ENCODE assay signal across 24 cellular contexts in genomic region chr1:212118872-212119260, GRCh38.
DNase-seq lines count a peak whose midpoint lies in the region; ATAC-seq, FAIRE-seq and TF ChIP-seq lines count a peak whose summit lies in the region.
"Had no signal": no experiment of that assay in that cellular context is flagged by ENCODE, and none has a peak within 500 bp of the region (broad histone marks: within the 10 kb centered on the region; RNA-seq: fewer than 3 reads in every experiment).

No MANE protein-coding gene starts in this region.

- ATAC-seq in HG02798 (IDR thresholded peaks at IDR 0.05; ENCODE audit: poor library complexity, unreplicated experiment), result peak; percentile 37
- peak; percentile 52 for ATAC-seq in GM12878
- ATAC-seq in GM21737 (IDR thresholded peaks at IDR 0.05; ENCODE audit: unreplicated experiment), result no peak
- no peak for ATAC-seq in HG02884 (IDR thresholded peaks at IDR 0.05; ENCODE audit: unreplicated experiment)
- ATAC-seq in GM23338, result no peak
- ATAC-seq: activated CD4-positive, CD25-positive, alpha-beta regulatory T cell treated with anti-CD3 and anti-CD28 coated beads, Interleukin-2, amount 50 U/mL, for 24 hours; stimulated activated naive B cell treated with anti-CD40 and anti-IgM and Interleukin-4, amounts not matched to agents 10 μg/mL and 1 μg/mL and 100 μg/mL, for 72 hours had no signal

- H3F3A ChIP-seq in GM23338 (replicated peaks; ENCODE audit: low read depth), result no peaks in the 10 kb centered on the region

- H3K4me3 ChIP-seq in GM12878 (no peak overlapping the region), GM23338 (no peak overlapping the region)
- H3K4me3 ChIP-seq: dorsolateral prefrontal cortex, thoracic aorta had no signal

- no peak for DNase-seq in activated T-cell treated with anti-CD3 and anti-CD28 coated beads, Interleukin-2, amount 50 U/mL, for 24 hours
- no peak for DNase-seq in activated T-cell treated with anti-CD3 and anti-CD28 coated beads, Interleukin-2, amount 50 U/mL, for 1 hour
- DNase-seq in GM12878 (ENCODE audit: low read depth, low spot score) (no peak), neural crest cell (ENCODE audit: low read depth, low spot score) (no peak), GM23338 (ENCODE audit: low spot score) (no peak)
- DNase-seq: activated naive CD4-positive, alpha-beta T cell treated with anti-CD3 and anti-CD28 coated beads, Interleukin-2, amount 50 U/mL, for 16 hours; anterior cingulate cortex; DND-41; dorsolateral prefrontal cortex; glutamatergic neuron; HCEC 1CT; NCI-H1105 treated with DMSO at 0.1 percent for 48 hours; NCI-H2029 treated with DMSO at 0.1 percent for 48 hours; NCI-H2227 treated with DMSO at 0.1 percent for 48 hours; NCI-H69; nucleus accumbens; stimulated activated CD4-positive, alpha-beta T cell treated with anti-CD3 and anti-CD28 coated beads, Interleukin-2, amount 100 ng/mL, for 48 hours; stimulated activated naive B cell treated with anti-CD40 and anti-IgM and Interleukin-4, amounts not matched to agents 10 μg/mL and 1 μg/mL and 100 μg/mL, for 72 hours had no signal

- TF ChIP-seq POLR2A in GM12878 (IDR thresholded peaks at IDR 0.05; ENCODE audit: low read depth, low read length), result no peak

- no peaks in the 10 kb centered on the region for H3K79me2 ChIP-seq in GM12878 (ENCODE audit: control insufficient read depth, insufficient read depth, low read length)
- no peaks in the 10 kb centered on the region for H3K79me2 ChIP-seq in GM23338 (replicated peaks; ENCODE audit: insufficient read depth)

- POLR2A ChIA-PET in GM12878 (lab: Charles Lee), result no interaction called here

- FAIRE-seq in GM12878 (lab: Jason Lieb, UNC), result no peak

- H3K4me2 ChIP-seq in GM12878 (ENCODE audit: control insufficient read depth, insufficient read depth) (no peak overlapping the region), GM23338 (no peak overlapping the region)

- no peak overlapping the region for H2AFZ ChIP-seq in GM12878 (ENCODE audit: control insufficient read depth, low read depth, low read length)
- H2AFZ ChIP-seq in GM23338, result no peak overlapping the region

- peak overlapping the region; percentile 1 for H3K27ac Mint-ChIP-seq in activated T-cell treated with anti-CD3 and anti-CD28 coated beads, Interleukin-2, amount 50 U/mL, for 24 hours
- peak overlapping the region; percentile 46 for H3K27ac Mint-ChIP-seq in neural crest cell (ENCODE audit: unreplicated experiment)
- H3K27ac Mint-ChIP-seq in GM23338, result no peak overlapping the region
- H3K27ac Mint-ChIP-seq: memory B cell; stimulated activated naive B cell treated with anti-CD40 and anti-IgM and Interleukin-4, amounts not matched to agents 10 μg/mL and 1 μg/mL and 100 μg/mL, for 72 hours had no signal

- in situ Hi-C loops in GM12878 (cut with MboI), result no loop called here

- H4K20me1 ChIP-seq in GM12878 (ENCODE audit: control insufficient read depth, insufficient read depth) (no peaks in the 10 kb centered on the region), GM23338 (replicated peaks; ENCODE audit: insufficient read depth) (no peaks in the 10 kb centered on the region; the same call in 1 of the 2 replicates)

- intact Hi-C loops in GM12878 (cut with micrococcal nuclease; ENCODE audit: unreplicated experiment), result no loop called here

- no peaks in the 10 kb centered on the region for H3K9me3 Mint-ChIP-seq in activated T-cell treated with anti-CD3 and anti-CD28 coated beads, Interleukin-2, amount 50 U/mL, for 24 hours
- H3K9me3 Mint-ChIP-seq in neural crest cell (no peaks in the 10 kb centered on the region), GM23338 (no peaks in the 10 kb centered on the region)
- H3K9me3 Mint-ChIP-seq: memory B cell; stimulated activated naive B cell treated with anti-CD40 and anti-IgM and Interleukin-4, amounts not matched to agents 10 μg/mL and 1 μg/mL and 100 μg/mL, for 72 hours had no signal

- H3K9me2 ChIP-seq in GM23338 (ENCODE audit: insufficient read depth), result no peaks in the 10 kb centered on the region

- CTCF ChIA-PET in GM12878 (lab: Yijun Ruan, JAX), result interaction anchor here (0.8 to 1.6 kb wide), 4 partner anchors 13 to 438 kb away, joined by 3 to 5 read pairs (median 4); no protein-coding TSS in a partner anchor

- H3K27me3 Mint-ChIP-seq in activated T-cell treated with anti-CD3 and anti-CD28 coated beads, Interleukin-2, amount 50 U/mL, for 24 hours, result no peaks in the 10 kb centered on the region
- H3K27me3 Mint-ChIP-seq in neural crest cell (ENCODE audit: low read depth) (no peaks in the 10 kb centered on the region), GM23338 (ENCODE audit: insufficient read depth, low read depth, poor library complexity) (peaks cover 6% of the 10 kb centered on the region)
- H3K27me3 Mint-ChIP-seq: memory B cell; stimulated activated naive B cell treated with anti-CD40 and anti-IgM and Interleukin-4, amounts not matched to agents 10 μg/mL and 1 μg/mL and 100 μg/mL, for 72 hours had no signal

- H3K4me1 ChIP-seq in GM12878 (ENCODE audit: control insufficient read depth, insufficient read depth, low read length), result peaks cover 8% of the 10 kb centered on the region
- no peaks in the 10 kb centered on the region for H3K4me1 ChIP-seq in GM23338 (ENCODE audit: insufficient read depth)

- TF ChIP-seq RAD21 in GM12878 (IDR thresholded peaks at IDR 0.05; ENCODE audit: insufficient read depth, low read depth, low read length), result no peak

- H3K4me1 Mint-ChIP-seq in activated T-cell treated with anti-CD3 and anti-CD28 coated beads, Interleukin-2, amount 50 U/mL, for 24 hours (ENCODE audit: low read depth), result peaks cover 9% of the 10 kb centered on the region
- H3K4me1 Mint-ChIP-seq in neural crest cell (peaks cover 6% of the 10 kb centered on the region), GM23338 (peaks cover 4% of the 10 kb centered on the region; the same call in 2 of the 3 replicates)

- no peak for TF ChIP-seq CTCF in GM12878 (IDR thresholded peaks at IDR 0.05 in 2 of 3, conservative IDR thresholded peaks at IDR 0.05 in 1 of 3; ENCODE audit: control insufficient read depth in 2 of 3, extremely low read depth in 1 of 3, insufficient read depth in 1 of 3, low read depth in 3 of 3, low read length in 3 of 3)
- no peak for TF ChIP-seq CTCF in neural crest cell (conservative IDR thresholded peaks at IDR 0.05)
- TF ChIP-seq CTCF in GM23338 (conservative IDR thresholded peaks at IDR 0.05; ENCODE audit: low read depth in 2 of 2), result no peak

- H3K36me3 Mint-ChIP-seq in activated T-cell treated with anti-CD3 and anti-CD28 coated beads, Interleukin-2, amount 50 U/mL, for 24 hours (ENCODE audit: low read depth), result peaks cover 6% of the 10 kb centered on the region
- H3K36me3 Mint-ChIP-seq in neural crest cell (ENCODE audit: low read depth), result no peaks in the 10 kb centered on the region
- H3K36me3 Mint-ChIP-seq in GM23338 (ENCODE audit: low read depth), result no peaks in the 10 kb centered on the region; the same call in 2 of the 3 replicates
- H3K36me3 Mint-ChIP-seq: memory B cell; stimulated activated naive B cell treated with anti-CD40 and anti-IgM and Interleukin-4, amounts not matched to agents 10 μg/mL and 1 μg/mL and 100 μg/mL, for 72 hours had no signal

- no peak for TF ChIP-seq EP300 in GM12878 (IDR thresholded peaks at IDR 0.05; ENCODE audit: borderline replicate concordance in 1 of 2, control insufficient read depth in 1 of 2, low read depth in 2 of 2, low read length in 2 of 2)

- no peak overlapping the region for H3K4me3 Mint-ChIP-seq in activated T-cell treated with anti-CD3 and anti-CD28 coated beads, Interleukin-2, amount 50 U/mL, for 24 hours
- H3K4me3 Mint-ChIP-seq in neural crest cell (no peak overlapping the region), GM23338 (no peak overlapping the region; the same call in 2 of the 3 replicates)
- H3K4me3 Mint-ChIP-seq: memory B cell; stimulated activated naive B cell treated with anti-CD40 and anti-IgM and Interleukin-4, amounts not matched to agents 10 μg/mL and 1 μg/mL and 100 μg/mL, for 72 hours had no signal

- WGBS in GM12878 (ENCODE audit: insufficient coverage, insufficient replicate concordance, low lambda C conversion rate, missing lambda C conversion rate), result 89% methylated on average over 2 of the region's 2 CpGs

- RAD21 ChIA-PET in GM12878 (lab: Charles Lee; ENCODE audit: unreplicated experiment), result interaction anchor here (0.6 to 0.8 kb wide), 2 partner anchors 48 to 84 kb away, joined by 3 read pairs; no protein-coding TSS in a partner anchor

- no peaks in the 10 kb centered on the region for H3K9me3 ChIP-seq in GM12878 (replicated peaks; ENCODE audit: control insufficient read depth, insufficient read depth, low read length)
- H3K9me3 ChIP-seq: thoracic aorta had no signal

- no peak overlapping the region for H3K9ac ChIP-seq in GM12878 (ENCODE audit: control insufficient read depth, insufficient read depth, low read length)

- no TSS peak for BruUV-seq in GM12878 (replicated peaks; lab: Mats Ljungman, UMichigan)

- no peaks in the 10 kb centered on the region for H3K27me3 ChIP-seq in GM12878 (replicated peaks in 1 of 2; ENCODE audit: control insufficient read depth in 2 of 2, insufficient read depth in 2 of 2, low read length in 1 of 2)
- no peaks in the 10 kb centered on the region for H3K27me3 ChIP-seq in GM23338 (ENCODE audit: insufficient read depth)
- H3K27me3 ChIP-seq: dorsolateral prefrontal cortex had no signal

- SMC1A ChIA-PET in GM12878 (lab: Charles Lee; ENCODE audit: uncharacterized antibody, unreplicated experiment), result interaction anchor here (0.5 to 1.6 kb wide), 5 partner anchors 43 to 197 kb away, joined by 3 to 4 read pairs (median 3); no protein-coding TSS in a partner anchor

- no peak overlapping the region for H3K27ac ChIP-seq in GM12878 (ENCODE audit: control insufficient read depth, insufficient read depth)
- H3K27ac ChIP-seq in GM23338 (ENCODE audit: low read depth), result no peak overlapping the region
- H3K27ac ChIP-seq: dorsolateral prefrontal cortex, thoracic aorta had no signal

- H3K36me3 ChIP-seq in GM12878 (ENCODE audit: control insufficient read depth in 2 of 2, insufficient read depth in 2 of 2, low read length in 1 of 2) (no peaks in the 10 kb centered on the region; a peak in 2 of 4 replicates), GM23338 (ENCODE audit: insufficient read depth) (no peaks in the 10 kb centered on the region)
- H3K36me3 ChIP-seq: thoracic aorta had no signal

TF ChIP-seq in GM23338, 12 proteins besides CTCF, POLR2A, EP300 and RAD21 (continues in another document):
- TF ChIP-seq STAT1 (IDR thresholded peaks at IDR 0.05; ENCODE audit: unreplicated experiment) (no peak), JUNB (IDR thresholded peaks at IDR 0.05; ENCODE audit: unreplicated experiment) (no peak), ZNF114 (CRISPR knock-in tag; IDR thresholded peaks at IDR 0.05) (no peak), EZH2 (IDR thresholded peaks at IDR 0.05; ENCODE audit: low read depth, unreplicated experiment) (no peak), POLR2AphosphoS5 (IDR thresholded peaks at IDR 0.05; ENCODE audit: low read depth) (no peak), NANOG (IDR thresholded peaks at IDR 0.05; ENCODE audit: borderline replicate concordance) (no peak), ZNF331 (CRISPR knock-in tag; IDR thresholded peaks at IDR 0.05; ENCODE audit: low read depth) (no peak)

Comparison
In these comparisons a context has a peak if more than half of its experiments do, and no peak if none do; other contexts are left out.
1. ATAC-seq: peak in HG02798 (single experiment) and GM12878 (single experiment); none in GM21737 (single experiment), HG02884 (single experiment) and GM23338 (single experiment).